In genomic region chr12:112705037-112705632, GRCh38 we compare ENCODE assay signal across 19 cellular contexts.
DNase-seq lines count a peak whose midpoint lies in the region; FAIRE-seq and TF ChIP-seq lines count a peak whose summit lies in the region.
"Had no signal": no experiment of that assay in that cellular context is flagged by ENCODE, and none has a peak within 500 bp of the region (broad histone marks: within the 10 kb centered on the region; RNA-seq: fewer than 3 reads in every experiment).

No MANE protein-coding gene starts in this region.

- DNase-seq in A673 (ENCODE audit: low spot score): peak; percentile 33
- peak; percentile 38 for DNase-seq in H7
- DNase-seq in RWPE1 (ENCODE audit: low spot score): peak; percentile 10
- no peak for DNase-seq in glutamatergic neuron
- DNase-seq in islet precursor cell: no peak
- DNase-seq in kidney: no peak
- no peak for DNase-seq in NCI-H1105 (lab: John Stamatoyannopoulos, UW)
- no peak for DNase-seq in NCI-H2196 treated with DMSO at 0.1 percent for 48 hours (lab: John Stamatoyannopoulos, UW; ENCODE audit: unreplicated experiment)
- DNase-seq: activated naive CD8-positive, alpha-beta T cell treated with anti-CD3 and anti-CD28 coated beads, Interleukin-2, amount 50 U/mL, for 24 hours; brain microvascular endothelial cell; CD8-positive, alpha-beta T cell; naive B cell; NCI-H1417 treated with DMSO at 0.1 percent for 48 hours; NCI-H2227 treated with DMSO at 0.1 percent for 48 hours; posterior cingulate gyrus; stimulated activated CD4-positive, alpha-beta T cell treated with anti-CD3 and anti-CD28 coated beads, Interleukin-2, amount 100 ng/mL, for 24 hours had no signal

- no peaks in the 10 kb centered on the region for H3K36me3 Mint-ChIP-seq in glutamatergic neuron (ENCODE audit: unreplicated experiment)
- H3K36me3 Mint-ChIP-seq: CD8-positive, alpha-beta T cell; naive B cell had no signal

- CTCF ChIA-PET in A673 (lab: Charles Lee): no interaction called here
- CTCF ChIA-PET in RWPE1 (lab: Yijun Ruan, JAX): no interaction called here

- TF ChIP-seq CTCF in A673 (conservative IDR thresholded peaks at IDR 0.05; ENCODE audit: low read depth, low read length) (no peak), RWPE1 (conservative IDR thresholded peaks at IDR 0.05; ENCODE audit: low read depth) (no peak), glutamatergic neuron (IDR thresholded peaks at IDR 0.05; ENCODE audit: partially characterized antibody, unreplicated experiment) (no peak), kidney (IDR thresholded peaks at IDR 0.05; ENCODE audit: borderline replicate concordance, extremely low read depth, insufficient read depth) (no peak)

- no peak overlapping the region for H3K4me3 ChIP-seq in A673 (ENCODE audit: low read depth, low read length, poor library complexity, severe bottlenecking)
- no peak overlapping the region for H3K4me3 ChIP-seq in H7 (ENCODE audit: insufficient read depth, low read depth, low read length)
- no peak overlapping the region for H3K4me3 ChIP-seq in kidney (ENCODE audit: low read length in 2 of 2)

- H3K36me3 ChIP-seq in A673 (ENCODE audit: insufficient read depth, low read length, poor library complexity, severe bottlenecking) (no peaks in the 10 kb centered on the region), H7 (replicated peaks; ENCODE audit: control insufficient read depth, insufficient read depth, low read length) (no peaks in the 10 kb centered on the region), kidney (ENCODE audit: control insufficient read depth in 1 of 2, insufficient read depth in 2 of 2, low read length in 2 of 2) (no peaks in the 10 kb centered on the region)
- H3K36me3 ChIP-seq: brain microvascular endothelial cell had no signal

- no peaks in the 10 kb centered on the region for H3K4me1 Mint-ChIP-seq in glutamatergic neuron (ENCODE audit: low read depth, unreplicated experiment)
- H3K4me1 Mint-ChIP-seq: activated naive CD8-positive, alpha-beta T cell treated with anti-CD3 and anti-CD28 coated beads, Interleukin-2, amount 50 U/mL, for 24 hours; activated T-helper 17 cell treated with anti-CD3 and anti-CD28 coated beads, Interleukin-2, amount 50 U/mL, for 72 hours; naive B cell had no signal

- H3K27me3 ChIP-seq in A673 (replicated peaks; ENCODE audit: insufficient read depth, low read depth, low read length, poor library complexity): no peaks in the 10 kb centered on the region
- H3K27me3 ChIP-seq in H7 (ENCODE audit: control insufficient read depth, insufficient read depth, low read length): no peaks in the 10 kb centered on the region
- H3K27me3 ChIP-seq: brain microvascular endothelial cell had no signal

- H3K9ac ChIP-seq in kidney (ENCODE audit: low read length in 2 of 2): no peak overlapping the region

- no peak overlapping the region for H3K4me3 Mint-ChIP-seq in glutamatergic neuron (ENCODE audit: unreplicated experiment)
- H3K4me3 Mint-ChIP-seq: activated naive CD8-positive, alpha-beta T cell treated with anti-CD3 and anti-CD28 coated beads, Interleukin-2, amount 50 U/mL, for 24 hours; activated T-helper 17 cell treated with anti-CD3 and anti-CD28 coated beads, Interleukin-2, amount 50 U/mL, for 72 hours; CD8-positive, alpha-beta T cell; dendritic cell treated with granulocyte-macrophage colony-stimulating factor and Interleukin-4, amounts not matched to agents 40 ng/mL and 50 ng/mL, for 4 days; naive B cell; T-helper 2 cell treated with Interferon-gamma antibody and Interleukin-4, amounts not matched to agents 5 μg/mL and 100 μg/mL, for 36 hours had no signal

- H3K27ac Mint-ChIP-seq in glutamatergic neuron (ENCODE audit: unreplicated experiment): peak overlapping the region; percentile 24
- H3K27ac Mint-ChIP-seq: activated naive CD8-positive, alpha-beta T cell treated with anti-CD3 and anti-CD28 coated beads, Interleukin-2, amount 50 U/mL, for 24 hours; activated T-helper 17 cell treated with anti-CD3 and anti-CD28 coated beads, Interleukin-2, amount 50 U/mL, for 72 hours; CD8-positive, alpha-beta T cell; dendritic cell treated with granulocyte-macrophage colony-stimulating factor and Interleukin-4, amounts not matched to agents 40 ng/mL and 50 ng/mL, for 4 days; naive B cell; T-helper 2 cell treated with Interferon-gamma antibody and Interleukin-4, amounts not matched to agents 5 μg/mL and 100 μg/mL, for 36 hours had no signal

- no peaks in the 10 kb centered on the region for H3K9me3 ChIP-seq in A673 (ENCODE audit: low read depth, low read length, poor library complexity, severe bottlenecking)
- no peaks in the 10 kb centered on the region for H3K9me3 ChIP-seq in kidney (ENCODE audit: control insufficient read depth in 1 of 2, low read length in 2 of 2)

- H3K27ac ChIP-seq in A673 (ENCODE audit: low read depth, low read length, poor library complexity, severe bottlenecking) (no peak overlapping the region), RWPE1 (no peak overlapping the region), kidney (ENCODE audit: low read depth in 2 of 2, low read length in 2 of 2) (no peak overlapping the region)
- H3K27ac ChIP-seq: brain microvascular endothelial cell had no signal

- POLR2A ChIA-PET in A673 (lab: Charles Lee; ENCODE audit: low non-redundant PET) (no interaction called here), RWPE1 (lab: Yijun Ruan, JAX; ENCODE audit: low non-redundant PET) (no interaction called here)

- no peak for FAIRE-seq in kidney (lab: Jason Lieb, UNC)

- BruUV-seq in A673 (replicated peaks; lab: Mats Ljungman, UMichigan): no TSS peak

- intact Hi-C loops in A673 (cut with micrococcal nuclease; ENCODE audit: unreplicated experiment): no loop called here
- intact Hi-C loops in kidney (cut with DNase I): no loop called here

- H3K9me3 Mint-ChIP-seq in glutamatergic neuron (ENCODE audit: unreplicated experiment): no peaks in the 10 kb centered on the region
- H3K9me3 Mint-ChIP-seq: activated naive CD8-positive, alpha-beta T cell treated with anti-CD3 and anti-CD28 coated beads, Interleukin-2, amount 50 U/mL, for 24 hours; CD8-positive, alpha-beta T cell; dendritic cell treated with granulocyte-macrophage colony-stimulating factor and Interleukin-4, amounts not matched to agents 40 ng/mL and 50 ng/mL, for 4 days; naive B cell; T-helper 2 cell treated with Interferon-gamma antibody and Interleukin-4, amounts not matched to agents 5 μg/mL and 100 μg/mL, for 36 hours had no signal

- peaks cover 4% of the 10 kb centered on the region for H3K27me3 Mint-ChIP-seq in glutamatergic neuron (ENCODE audit: unreplicated experiment)

- no peaks in the 10 kb centered on the region for H3K4me1 ChIP-seq in A673 (ENCODE audit: insufficient read depth, low read length, poor library complexity, severe bottlenecking)
- H3K4me1 ChIP-seq in kidney (ENCODE audit: control insufficient read depth in 1 of 2, insufficient read depth in 1 of 2, low read depth in 1 of 2, low read length in 2 of 2): no peaks in the 10 kb centered on the region

Comparison
In these comparisons a context has a peak if more than half of its experiments do, and no peak if none do; other contexts are left out.
1. DNase-seq: peak in A673 (single experiment), H7 (single experiment) and RWPE1 (single experiment); none in glutamatergic neuron (single experiment), islet precursor cell (single experiment), kidney (single experiment), NCI-H1105 (single experiment) and NCI-H2196 treated with DMSO at 0.1 percent for 48 hours (single experiment).